8 cellular contexts compared by ENCODE assay signal in genomic region chr3:142586803-142587406, GRCh38. TPM values are rescaled to one million over a fixed set of nuclear protein-coding genes. Genes with fewer than 3 reads are reported as not detected.
DNase-seq lines count a peak whose midpoint lies in the region; ATAC-seq and TF ChIP-seq lines count a peak whose summit lies in the region.

No MANE protein-coding gene starts in this region.

- POLR2A ChIA-PET in RWPE1 (lab: Yijun Ruan, JAX; ENCODE audit: low non-redundant PET), result no interaction called here

- ATAC-seq in HG03045 (IDR thresholded peaks at IDR 0.05; ENCODE audit: unreplicated experiment) (no peak), HG02840 (IDR thresholded peaks at IDR 0.05; ENCODE audit: low FRiP score, unreplicated experiment) (no peak)

- H3K9me2 ChIP-seq in MM.1S (replicated peaks; ENCODE audit: insufficient read depth, low read length), result no peaks in the 10 kb centered on the region

- H3K4me3 ChIP-seq in MM.1S (ENCODE audit: low read length), result no peak overlapping the region

- H2AFZ ChIP-seq in MM.1S (ENCODE audit: low read length), result no peak overlapping the region; the same call in 1 of the 2 replicates

- no peaks in the 10 kb centered on the region for H3K79me2 ChIP-seq in MM.1S (ENCODE audit: low read length)

- H3K9ac ChIP-seq in MM.1S (ENCODE audit: low read length), result no peak overlapping the region

- no peaks in the 10 kb centered on the region for H4K20me1 ChIP-seq in MM.1S (ENCODE audit: insufficient read depth, low read length)

- peak; percentile 16 for TF ChIP-seq CTCF in GM20000 (IDR thresholded peaks at IDR 0.05; ENCODE audit: extremely low read depth, missing control alignments)
- TF ChIP-seq CTCF in MM.1S (IDR thresholded peaks at IDR 0.05; ENCODE audit: low read length), result peak; percentile 57
- TF ChIP-seq CTCF in RWPE1 (conservative IDR thresholded peaks at IDR 0.05; ENCODE audit: low read depth), result peak; percentile 71

- no peaks in the 10 kb centered on the region for H3K9me3 ChIP-seq in MM.1S (replicated peaks; ENCODE audit: insufficient read depth, low read length)

- no peaks in the 10 kb centered on the region for H3K4me1 ChIP-seq in MM.1S (ENCODE audit: low read length)

- no peaks in the 10 kb centered on the region for H3F3A ChIP-seq in MM.1S (ENCODE audit: insufficient read depth, low read length)

- H3K36me3 ChIP-seq in MM.1S (replicated peaks; ENCODE audit: insufficient read depth, low read length), result no peaks in the 10 kb centered on the region

- no peak overlapping the region for H3K4me2 ChIP-seq in MM.1S (ENCODE audit: low read depth, low read length)

- no peaks in the 10 kb centered on the region for H3K27me3 ChIP-seq in MM.1S (replicated peaks; ENCODE audit: insufficient read depth, low read length)

- CTCF ChIA-PET in RWPE1 (lab: Yijun Ruan, JAX), result interaction anchor here (0.5 to 1.2 kb wide), 9 partner anchors 9 to 927 kb away, joined by 3 to 7 read pairs (median 4); partner anchors contain the start of gene PLS1

- H3K27ac ChIP-seq in MM.1S (ENCODE audit: low read length) (no peak overlapping the region), RWPE1 (no peak overlapping the region)

- peak; percentile 41 for DNase-seq in DMS153 (lab: John Stamatoyannopoulos, UW)
- peak; percentile 35 for DNase-seq in GM20000 (ENCODE audit: low spot score)
- peak; percentile 54 for DNase-seq in MM.1S
- DNase-seq in RWPE1 (ENCODE audit: low spot score), result peak; percentile 74
- peak; percentile 50 for DNase-seq in epidermal melanocyte (ENCODE audit: insufficient read length, low spot score)
- DNase-seq in mucosa of gallbladder (ENCODE audit: low spot score), result peak; percentile 27

RNA-seq across cellular contexts. Expression of gene ATR, which starts 8.4 kb away (rescaled TPM):
- total RNA-seq in mucosa of gallbladder, result 21.8 TPM

RNA-seq across cellular contexts. Expression of gene PLS1, which starts 9.3 kb away (rescaled TPM):
- 81.0 TPM for total RNA-seq in mucosa of gallbladder

Comparison
In these comparisons a context has a peak if more than half of its experiments do, and no peak if none do; other contexts are left out.
1. CTCF ChIP-seq: peak in every context shown above with its lines; median percentile 71 in RWPE1; 57 in MM.1S; 16 in GM20000.